ENCODE assay signal across 8 cellular contexts in the genomic region with DNA sequence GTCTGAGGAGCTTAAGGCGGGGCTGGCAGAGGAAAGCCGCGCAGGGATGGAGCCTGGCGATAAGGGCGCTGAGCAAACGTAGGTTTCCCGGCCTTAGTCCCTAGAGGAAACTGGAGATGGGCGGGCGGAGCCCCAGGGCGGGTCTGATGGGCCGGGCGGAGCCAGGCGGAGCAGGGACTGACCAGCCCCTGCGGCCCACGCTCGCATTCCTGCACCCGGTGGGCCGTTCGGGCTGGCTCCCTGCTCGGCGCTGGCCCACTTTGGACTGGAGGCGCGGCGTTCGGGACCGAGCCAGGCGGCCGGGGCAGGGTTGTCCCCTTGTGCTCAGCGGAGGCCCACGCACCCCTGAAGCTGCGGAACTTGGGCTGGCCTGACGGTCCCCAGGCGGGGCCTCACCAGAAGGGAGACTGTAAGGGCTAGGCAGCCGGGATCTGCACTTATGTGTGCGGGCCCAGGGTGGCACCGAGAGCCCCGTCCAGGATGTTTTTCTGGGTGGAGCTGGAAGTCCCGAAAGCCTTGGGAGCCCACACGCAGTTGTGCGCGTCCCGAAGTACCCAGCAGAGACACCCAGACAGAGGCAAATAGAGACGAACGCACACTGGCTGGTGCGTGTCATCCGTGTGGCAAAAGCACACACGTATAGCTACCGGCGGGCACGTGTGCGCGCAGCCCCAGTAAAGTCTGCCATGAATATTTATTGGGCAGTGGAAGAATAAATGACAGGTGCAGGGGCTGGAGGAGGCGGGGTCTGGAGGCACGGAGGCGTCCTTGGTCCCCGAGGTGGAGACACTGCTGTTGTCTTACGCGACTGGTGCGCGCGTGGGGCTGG. TPM values are rescaled to one million over a fixed set of nuclear protein-coding genes. Genes with fewer than 3 reads are reported as not detected.
DNase-seq lines count a peak whose midpoint lies in the region; ATAC-seq and TF ChIP-seq lines count a peak whose summit lies in the region.

No MANE protein-coding gene starts in this region.

- no peak overlapping the region for H3K9ac ChIP-seq in HUES6 (ENCODE audit: low read length)

- no peaks in the 10 kb centered on the region for H3K9me3 ChIP-seq in CD4-positive, alpha-beta memory T cell (ENCODE audit: control insufficient read depth in 1 of 2, low read length in 2 of 2)
- H3K9me3 ChIP-seq in HUES6 (ENCODE audit: control insufficient read depth, insufficient read depth, low read depth, low read length) (no peaks in the 10 kb centered on the region), ovary (no peaks in the 10 kb centered on the region)

- CTCF ChIA-PET in CD4-positive, alpha-beta memory T cell (lab: Charles Lee; ENCODE audit: partially characterized antibody) = interaction anchor here (0.6 kb wide), 1 partner anchor 130 kb away, joined by 3 read pairs; no protein-coding TSS in a partner anchor

- peaks cover 27 to 32% of the 10 kb centered on the region in 2 donors for H3K27me3 Mint-ChIP-seq in CD4-positive, alpha-beta memory T cell
- H3K27me3 Mint-ChIP-seq in activated T-helper 2 cell treated with anti-CD3 and anti-CD28 coated beads, Interferon-gamma antibody, Interleukin-2, Interleukin-4, amounts not matched to agents 10 μg/mL and 5 μg/mL and 100 μg/mL, durations not matched to agents 14 hours and 24 hours and 36 hours (ENCODE audit: low read depth) = peaks cover 38% of the 10 kb centered on the region

- H3K4me3 Mint-ChIP-seq in CD4-positive, alpha-beta memory T cell = peak overlapping the region; percentile 71 to 95 (median 82)
- H3K4me3 Mint-ChIP-seq in activated T-helper 2 cell treated with anti-CD3 and anti-CD28 coated beads, Interferon-gamma antibody, Interleukin-2, Interleukin-4, amounts not matched to agents 10 μg/mL and 5 μg/mL and 100 μg/mL, durations not matched to agents 14 hours and 24 hours and 36 hours (ENCODE audit: low read depth) = peak overlapping the region; percentile 52

- peaks cover 16 to 22% (median 18%) of the 10 kb centered on the region in 4 donors for H3K4me1 Mint-ChIP-seq in CD4-positive, alpha-beta memory T cell
- H3K4me1 Mint-ChIP-seq in activated T-helper 2 cell treated with anti-CD3 and anti-CD28 coated beads, Interferon-gamma antibody, Interleukin-2, Interleukin-4, amounts not matched to agents 10 μg/mL and 5 μg/mL and 100 μg/mL, durations not matched to agents 14 hours and 24 hours and 36 hours (ENCODE audit: low read depth) = peaks cover 15% of the 10 kb centered on the region

- 0 to 1% (median 0%) methylated on average over 60 to 61 of the region's 61 CpGs for WGBS in ovary, 3 donors

- H3K9me3 Mint-ChIP-seq in CD4-positive, alpha-beta memory T cell = peaks cover 0 to 2% (median 0%) of the 10 kb centered on the region in 8 donors
- H3K9me3 Mint-ChIP-seq in activated T-helper 2 cell treated with anti-CD3 and anti-CD28 coated beads, Interferon-gamma antibody, Interleukin-2, Interleukin-4, amounts not matched to agents 10 μg/mL and 5 μg/mL and 100 μg/mL, durations not matched to agents 14 hours and 24 hours and 36 hours = no peaks in the 10 kb centered on the region

- intact Hi-C loops in CD4-positive, alpha-beta memory T cell (cut with micrococcal nuclease) = no loop called here
- intact Hi-C loops in activated T-helper 2 cell treated with anti-CD3 and anti-CD28 coated beads, Interferon-gamma antibody, Interleukin-2, Interleukin-4, amounts not matched to agents 10 μg/mL and 5 μg/mL and 100 μg/mL, durations not matched to agents 14 hours and 24 hours and 36 hours (cut with micrococcal nuclease) = loop anchor here (5.0 kb wide), 1 partner anchor 82 kb away; no protein-coding TSS in a partner anchor
- intact Hi-C loops in Right ventricle myocardium superior (cut with DNase I) = no loop called here
- intact Hi-C loops in ovary (cut with DNase I) = loop anchor here in 1 of 4 donors (10.0 kb wide), 1 partner anchor 479 kb away; no protein-coding TSS in a partner anchor

- ATAC-seq in Right ventricle myocardium superior (ENCODE audit: poor library complexity) (peak; percentile 89), HG03432 (IDR thresholded peaks at IDR 0.05; ENCODE audit: unreplicated experiment) (no peak), GM19035 (IDR thresholded peaks at IDR 0.05; ENCODE audit: unreplicated experiment) (no peak)

- H3K27ac Mint-ChIP-seq in CD4-positive, alpha-beta memory T cell = peak overlapping the region in 1 of 7 donors; percentile 65
- no peak overlapping the region for H3K27ac Mint-ChIP-seq in activated T-helper 2 cell treated with anti-CD3 and anti-CD28 coated beads, Interferon-gamma antibody, Interleukin-2, Interleukin-4, amounts not matched to agents 10 μg/mL and 5 μg/mL and 100 μg/mL, durations not matched to agents 14 hours and 24 hours and 36 hours

- no peaks in the 10 kb centered on the region for H3K36me3 Mint-ChIP-seq in CD4-positive, alpha-beta memory T cell
- H3K36me3 Mint-ChIP-seq in activated T-helper 2 cell treated with anti-CD3 and anti-CD28 coated beads, Interferon-gamma antibody, Interleukin-2, Interleukin-4, amounts not matched to agents 10 μg/mL and 5 μg/mL and 100 μg/mL, durations not matched to agents 14 hours and 24 hours and 36 hours (ENCODE audit: low read depth) = no peaks in the 10 kb centered on the region

- H3K27ac ChIP-seq in CD4-positive, alpha-beta memory T cell (ENCODE audit: low read depth, low read length) = no peak overlapping the region
- no peak overlapping the region for H3K27ac ChIP-seq in HUES6 (ENCODE audit: low read depth, low read length)
- no peak overlapping the region for H3K27ac ChIP-seq in ovary

- TF ChIP-seq EP300 in ovary (IDR thresholded peaks at IDR 0.05) = no peak

- TF ChIP-seq CTCF in ovary (IDR thresholded peaks at IDR 0.05) = no peak

- no peaks in the 10 kb centered on the region for H3K36me3 ChIP-seq in CD4-positive, alpha-beta memory T cell (ENCODE audit: insufficient read depth, low read length)
- H3K36me3 ChIP-seq in HUES6 (ENCODE audit: control insufficient read depth, insufficient read depth, low read length) (no peaks in the 10 kb centered on the region), ovary (no peaks in the 10 kb centered on the region)

- peak in 2 of 5 donors; percentile 14 to 58 for DNase-seq in CD4-positive, alpha-beta memory T cell
- no peak for DNase-seq in activated T-helper 2 cell treated with anti-CD3 and anti-CD28 coated beads, Interferon-gamma antibody, Interleukin-2, Interleukin-4, amounts not matched to agents 10 μg/mL and 5 μg/mL and 100 μg/mL, durations not matched to agents 14 hours and 24 hours and 36 hours (ENCODE audit: low spot score)
- peak; percentile 71 for DNase-seq in Right ventricle myocardium superior
- DNase-seq in ovary = peak in 3 of 5 donors; percentile 21 to 63 (median 44)
- no peak for DNase-seq in midbrain (lab: John Stamatoyannopoulos, UW)

- POLR2A ChIA-PET in CD4-positive, alpha-beta memory T cell (lab: Charles Lee; ENCODE audit: partially characterized antibody) = interaction anchor here (1.1 to 3.7 kb wide), 3 partner anchors 9 to 73 kb away, joined by 4 to 31 read pairs (median 4); a partner anchor contains a TSS

- H3K27me3 ChIP-seq in CD4-positive, alpha-beta memory T cell (ENCODE audit: insufficient read depth, low read length) = peaks cover 26% of the 10 kb centered on the region
- H3K27me3 ChIP-seq in HUES6 (ENCODE audit: control insufficient read depth, insufficient read depth, low read length) = peaks cover 65% of the 10 kb centered on the region
- H3K27me3 ChIP-seq in ovary = no peaks in the 10 kb centered on the region

- peaks cover 23% of the 10 kb centered on the region for H3K4me1 ChIP-seq in CD4-positive, alpha-beta memory T cell (ENCODE audit: insufficient read depth, low read length)
- H3K4me1 ChIP-seq in HUES6 (ENCODE audit: control insufficient read depth, insufficient read depth, low read length) (peaks cover 26% of the 10 kb centered on the region), ovary (ENCODE audit: insufficient read depth) (peaks cover 14% of the 10 kb centered on the region)

- H3K4me3 ChIP-seq in CD4-positive, alpha-beta memory T cell (ENCODE audit: low read length in 2 of 2) = peak overlapping the region in 1 of 2 donors; percentile 38
- peak overlapping the region; percentile 61 for H3K4me3 ChIP-seq in HUES6 (ENCODE audit: low read depth, low read length)
- H3K4me3 ChIP-seq in ovary = peak overlapping the region; percentile 31

- TF ChIP-seq POLR2A in ovary (IDR thresholded peaks at IDR 0.05) = no peak

RNA-seq across cellular contexts. Expression of a gene that starts 1.4 kb away (rescaled TPM):
- not detected for total RNA-seq in CD4-positive, alpha-beta memory T cell
- polyA plus RNA-seq in CD4-positive, alpha-beta memory T cell = not detected
- not detected in 2 replicates for total RNA-seq in activated T-helper 2 cell treated with anti-CD3 and anti-CD28 coated beads, Interferon-gamma antibody, Interleukin-2, Interleukin-4, amounts not matched to agents 10 μg/mL and 5 μg/mL and 100 μg/mL, durations not matched to agents 14 hours and 24 hours and 36 hours
- total RNA-seq in Right ventricle myocardium superior = not detected
- not detected for total RNA-seq in ovary
- not detected for polyA plus RNA-seq in ovary

RNA-seq across cellular contexts. Expression of a gene that starts 1.6 kb away (rescaled TPM):
- total RNA-seq in CD4-positive, alpha-beta memory T cell = not detected
- not detected for polyA plus RNA-seq in CD4-positive, alpha-beta memory T cell
- 0.11 TPM in 1 of 2 replicates, not detected in the other for total RNA-seq in activated T-helper 2 cell treated with anti-CD3 and anti-CD28 coated beads, Interferon-gamma antibody, Interleukin-2, Interleukin-4, amounts not matched to agents 10 μg/mL and 5 μg/mL and 100 μg/mL, durations not matched to agents 14 hours and 24 hours and 36 hours
- total RNA-seq in Right ventricle myocardium superior = 0.70 TPM
- total RNA-seq in ovary = under 1 TPM in 3 of 7 donors, not detected in 4; 0.05 to 0.11 (median 0.07) TPM
- polyA plus RNA-seq in ovary = under 1 TPM in 1 of 2 donors, not detected in 1; 0.01 TPM

RNA-seq across cellular contexts. Expression of a gene that starts 12.9 kb away (rescaled TPM):
- total RNA-seq in CD4-positive, alpha-beta memory T cell = 10 to 100 TPM; 25.9 to 26.6 TPM
- 10 to 100 TPM; 52.4 to 60.6 TPM for polyA plus RNA-seq in CD4-positive, alpha-beta memory T cell
- total RNA-seq in activated T-helper 2 cell treated with anti-CD3 and anti-CD28 coated beads, Interferon-gamma antibody, Interleukin-2, Interleukin-4, amounts not matched to agents 10 μg/mL and 5 μg/mL and 100 μg/mL, durations not matched to agents 14 hours and 24 hours and 36 hours = 15.1 and 15.3 TPM in 2 replicates
- total RNA-seq in Right ventricle myocardium superior (8.2 TPM), ovary (10 to 100 TPM in 6 of 7 donors, 1 to 10 TPM in 1; 9.4 to 35.8 (median 20.2) TPM)
- polyA plus RNA-seq in ovary = 10 to 100 TPM in 1 of 2 donors, 1 to 10 TPM in 1; 1.8 to 28.1 TPM

RNA-seq across cellular contexts. Expression of a gene that starts 35.6 kb away (rescaled TPM):
- total RNA-seq in CD4-positive, alpha-beta memory T cell = 100 to 1,000 TPM; 500 to 536 TPM
- polyA plus RNA-seq in CD4-positive, alpha-beta memory T cell = 100 to 1,000 TPM in 1 of 2 donors, 10 to 100 TPM in 1; 88.1 to 163 TPM
- total RNA-seq in activated T-helper 2 cell treated with anti-CD3 and anti-CD28 coated beads, Interferon-gamma antibody, Interleukin-2, Interleukin-4, amounts not matched to agents 10 μg/mL and 5 μg/mL and 100 μg/mL, durations not matched to agents 14 hours and 24 hours and 36 hours = 874 and 904 TPM in 2 replicates
- total RNA-seq in Right ventricle myocardium superior (79.3 TPM), ovary (100 to 1,000 TPM in 5 of 7 donors, 10 to 100 TPM in 2; 62.2 to 436 (median 355) TPM)
- 100 to 1,000 TPM; 309 to 469 TPM for polyA plus RNA-seq in ovary

RNA-seq across cellular contexts. Expression of a gene that starts 44.3 kb away (rescaled TPM):
- 1 to 10 TPM; 1.4 to 2.2 TPM for total RNA-seq in CD4-positive, alpha-beta memory T cell
- polyA plus RNA-seq in CD4-positive, alpha-beta memory T cell = 1 to 10 TPM; 2.0 to 2.1 TPM
- total RNA-seq in activated T-helper 2 cell treated with anti-CD3 and anti-CD28 coated beads, Interferon-gamma antibody, Interleukin-2, Interleukin-4, amounts not matched to agents 10 μg/mL and 5 μg/mL and 100 μg/mL, durations not matched to agents 14 hours and 24 hours and 36 hours = 7.0 and 8.4 TPM in 2 replicates
- total RNA-seq in Right ventricle myocardium superior (8.6 TPM), ovary (1 to 10 TPM; 2.3 to 8.2 (median 4.1) TPM)
- 1 to 10 TPM; 1.7 to 6.8 TPM for polyA plus RNA-seq in ovary

Comparison
In these comparisons a context has a peak if more than half of its experiments do, and no peak if none do; other contexts are left out.
1. DNase-seq: peak in Right ventricle myocardium superior (single experiment) and ovary (3 of 5); none in activated T-helper 2 cell treated with anti-CD3 and anti-CD28 coated beads, Interferon-gamma antibody, Interleukin-2, Interleukin-4, amounts not matched to agents 10 μg/mL and 5 μg/mL and 100 μg/mL, durations not matched to agents 14 hours and 24 hours and 36 hours (single experiment) and midbrain (single experiment).